Comparison of ENCODE assay signal across 9 cellular contexts in the genomic region with DNA sequence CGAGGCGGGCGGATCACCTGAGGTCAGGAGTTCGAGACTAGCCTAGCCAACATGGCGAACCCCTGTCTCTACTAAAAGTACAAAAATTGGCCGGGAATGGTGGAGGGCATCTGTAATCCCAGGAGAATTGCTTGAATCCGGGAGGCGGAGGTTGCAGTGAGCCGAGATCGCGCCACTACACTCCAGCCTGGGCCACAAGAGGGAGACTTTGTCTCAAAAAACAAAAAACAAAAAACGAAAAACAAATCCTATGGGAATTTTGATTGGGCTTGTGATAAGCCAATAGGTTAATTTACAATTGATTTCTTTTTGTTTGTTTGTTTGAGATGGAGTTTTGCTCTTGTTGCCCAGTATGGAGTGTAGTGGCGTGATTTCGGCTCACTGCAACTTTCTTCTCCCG. TPM values are rescaled to one million over a fixed set of nuclear protein-coding genes. Genes with fewer than 3 reads are reported as not detected.
DNase-seq lines count a peak whose midpoint lies in the region; ATAC-seq, FAIRE-seq and TF ChIP-seq lines count a peak whose summit lies in the region.
"Had no signal": no experiment of that assay in that cellular context is flagged by ENCODE, and none has a peak within 500 bp of the region (broad histone marks: within the 10 kb centered on the region; RNA-seq: fewer than 3 reads in every experiment).

No MANE protein-coding gene starts in this region.

- peak; percentile 11 for TF ChIP-seq CTCF in foreskin fibroblast (IDR thresholded peaks at IDR 0.05; ENCODE audit: low read depth, low read length)

- no peaks in the 10 kb centered on the region for H3K27me3 ChIP-seq in SJCRH30

- DNase-seq in ELR (ENCODE audit: low read depth) (peak; percentile 69), SJCRH30 (peak; percentile 43), foreskin fibroblast (peak in 1 of 2 donors; percentile 77), sciatic nerve (ENCODE audit: low spot score) (no peak), SKM-1 treated with dmso at 0.1 percent for 144 hours (lab: John Stamatoyannopoulos, UW; ENCODE audit: unreplicated experiment) (no peak), COR-L47 (lab: John Stamatoyannopoulos, UW) (no peak)

- FAIRE-seq in A204.1 (lab: Jason Lieb, UNC), result peak; percentile 19

- H3K4me3 ChIP-seq in SJCRH30 (no peak overlapping the region), foreskin fibroblast (ENCODE audit: low read depth in 1 of 2, low read length in 2 of 2) (peak overlapping the region in 1 of 2 donors; percentile 63)

- no peaks in the 10 kb centered on the region for H3K36me3 ChIP-seq in SJCRH30

- no peak overlapping the region for H3K27ac ChIP-seq in SJCRH30

- intact Hi-C loops in sciatic nerve (cut with DNase I), result loop anchor here (5.0 kb wide), 1 partner anchor 240 kb away; no protein-coding TSS in a partner anchor

- ATAC-seq in sciatic nerve (no peak), GM18498 (IDR thresholded peaks at IDR 0.05; ENCODE audit: unreplicated experiment) (no peak)

- no peaks in the 10 kb centered on the region for H3K9me3 ChIP-seq in SJCRH30 (replicated peaks)

- H3K4me1 ChIP-seq in SJCRH30, result no peaks in the 10 kb centered on the region

RNA-seq across cellular contexts. Expression of a gene that starts 24.2 kb away (rescaled TPM):
- 0.41 and 0.73 TPM in 2 replicates for total RNA-seq in SJCRH30 (2014; rRNA removed; shearing (Covaris generic))
- total RNA-seq in sciatic nerve, result 5.3 TPM
- total RNA-seq: NCI-H460 had no signal

Comparison
In these comparisons a context has a peak if more than half of its experiments do, and no peak if none do; other contexts are left out.
1. DNase-seq: peak in ELR (single experiment) and SJCRH30 (2 of 2); none in sciatic nerve (single experiment), SKM-1 treated with dmso at 0.1 percent for 144 hours (single experiment) and COR-L47 (single experiment).